13 cellular contexts compared by ENCODE assay signal in genomic region chr2:72863046-72863445, GRCh38. TPM values are rescaled to one million over a fixed set of nuclear protein-coding genes. Genes with fewer than 3 reads are reported as not detected.
A peak's percentile ranks its signal among the peaks of the same experiment; 100 is the strongest.
DNase-seq lines count a peak whose midpoint lies in the region; ATAC-seq and TF ChIP-seq lines count a peak whose summit lies in the region.
"Had no signal": no experiment of that assay in that cellular context is flagged by ENCODE, and none has a peak within 500 bp of the region (broad histone marks: within the 10 kb centered on the region; RNA-seq: fewer than 3 reads in every experiment).

No MANE protein-coding gene starts in this region.

- H3K4me2 ChIP-seq in DOHH2 (ENCODE audit: low read length), result peak overlapping the region; percentile 44; the same call in 1 of the 2 replicates

- H3K79me2 ChIP-seq in DOHH2 (ENCODE audit: control insufficient read depth, low read length), result no peaks in the 10 kb centered on the region

- H3K9me3 Mint-ChIP-seq in nephron progenitor cell (no peaks in the 10 kb centered on the region), T-cell (no peaks in the 10 kb centered on the region)
- no peaks in the 10 kb centered on the region for H3K9me3 Mint-ChIP-seq in CD4-positive, alpha-beta T cell
- H3K9me3 Mint-ChIP-seq: activated CD8-positive, alpha-beta T cell treated with anti-CD3 and anti-CD28 coated beads for 36 hours had no signal

- no peak for DNase-seq in dorsolateral prefrontal cortex
- no peak for DNase-seq in nephron progenitor cell
- DNase-seq in effector memory CD4-positive, alpha-beta T cell, result no peak
- DNase-seq in T-cell, result no peak
- DNase-seq in midbrain (lab: John Stamatoyannopoulos, UW), result no peak
- no peak for DNase-seq in CD4-positive, alpha-beta T cell

- no peak overlapping the region for H3K27ac ChIP-seq in DOHH2 (ENCODE audit: low read depth, low read length)
- no peak overlapping the region for H3K27ac ChIP-seq in HUES6 (ENCODE audit: low read depth, low read length)
- no peak overlapping the region for H3K27ac ChIP-seq in dorsolateral prefrontal cortex
- no peak overlapping the region for H3K27ac ChIP-seq in effector memory CD4-positive, alpha-beta T cell (ENCODE audit: insufficient read depth, low read length, poor library complexity, severe bottlenecking)
- no peak overlapping the region for H3K27ac ChIP-seq in CD4-positive, alpha-beta T cell (ENCODE audit: low read depth, low read length)
- H3K27ac ChIP-seq: coronary artery had no signal

- intact Hi-C loops in dorsolateral prefrontal cortex (cut with DNase I), result loop anchor here in 1 of 2 donors (5.0 to 10.0 kb wide), 2 partner anchors 36 to 1318 kb away; partner anchors contain the start of gene EXOC6B
- intact Hi-C loops in CD4-positive, alpha-beta T cell (cut with DNase I, micrococcal nuclease), result loop anchor here (5.0 to 10.0 kb wide), 2 partner anchors 1316 to 1318 kb away; no protein-coding TSS in a partner anchor

- no peaks in the 10 kb centered on the region for H3K9me3 ChIP-seq in DOHH2 (ENCODE audit: control insufficient read depth, insufficient read depth, low read length)
- no peaks in the 10 kb centered on the region for H3K9me3 ChIP-seq in HUES6 (ENCODE audit: control insufficient read depth, insufficient read depth, low read depth, low read length)
- H3K9me3 ChIP-seq in effector memory CD4-positive, alpha-beta T cell (ENCODE audit: control insufficient read depth, low read length), result no peaks in the 10 kb centered on the region
- H3K9me3 ChIP-seq in CD4-positive, alpha-beta T cell (ENCODE audit: control insufficient read depth, low read length), result no peaks in the 10 kb centered on the region

- H3K4me1 Mint-ChIP-seq in nephron progenitor cell (peaks cover 6% of the 10 kb centered on the region), T-cell (peaks cover 7 to 14% (median 8%) of the 10 kb centered on the region in 3 donors)
- peaks cover 6% of the 10 kb centered on the region for H3K4me1 Mint-ChIP-seq in CD4-positive, alpha-beta T cell (ENCODE audit: low read depth)

- peak overlapping the region; percentile 10 for H3K9ac ChIP-seq in HUES6 (ENCODE audit: low read length)

- H3F3A ChIP-seq in DOHH2 (ENCODE audit: control insufficient read depth, insufficient read depth), result no peaks in the 10 kb centered on the region

- H3K27ac Mint-ChIP-seq in nephron progenitor cell (no peak overlapping the region), T-cell (no peak overlapping the region)
- H3K27ac Mint-ChIP-seq in CD4-positive, alpha-beta T cell, result no peak overlapping the region
- H3K27ac Mint-ChIP-seq: activated CD8-positive, alpha-beta T cell treated with anti-CD3 and anti-CD28 coated beads for 36 hours had no signal

- no peaks in the 10 kb centered on the region for H3K36me3 Mint-ChIP-seq in nephron progenitor cell (ENCODE audit: low read depth)
- no peaks in the 10 kb centered on the region for H3K36me3 Mint-ChIP-seq in T-cell
- H3K36me3 Mint-ChIP-seq in CD4-positive, alpha-beta T cell (ENCODE audit: low read depth), result no peaks in the 10 kb centered on the region

- H3K4me3 ChIP-seq in DOHH2 (ENCODE audit: low read length) (no peak overlapping the region), HUES6 (ENCODE audit: low read depth, low read length) (peak overlapping the region; percentile 54), dorsolateral prefrontal cortex (peak overlapping the region in 49 of 59 donors; percentile 29 to 69 (median 51))
- no peak overlapping the region for H3K4me3 ChIP-seq in effector memory CD4-positive, alpha-beta T cell (ENCODE audit: insufficient read depth, low read depth, low read length, poor library complexity, severe bottlenecking)

- H3K9me2 ChIP-seq in DOHH2 (replicated peaks; ENCODE audit: control insufficient read depth, low read length), result no peaks in the 10 kb centered on the region

- TF ChIP-seq CTCF in DOHH2 (IDR thresholded peaks at IDR 0.05; ENCODE audit: low read depth, low read length, poor library complexity, severe bottlenecking) (no peak), dorsolateral prefrontal cortex (IDR thresholded peaks at IDR 0.05 in 54 of 56, conservative IDR thresholded peaks at IDR 0.05 in 2 of 56; ENCODE audit: low read depth in 1 of 56, partially characterized antibody in 56 of 56) (no peak), nephron progenitor cell (IDR thresholded peaks at IDR 0.05) (no peak)
- no peak for TF ChIP-seq CTCF in CD4-positive, alpha-beta T cell (IDR thresholded peaks at IDR 0.05)

- peaks cover 7% of the 10 kb centered on the region; the same call in 1 of the 2 replicates for H3K4me1 ChIP-seq in DOHH2 (ENCODE audit: control insufficient read depth, low read length)
- H3K4me1 ChIP-seq in HUES6 (ENCODE audit: control insufficient read depth, insufficient read depth, low read length), result peaks cover 9% of the 10 kb centered on the region
- H3K4me1 ChIP-seq in effector memory CD4-positive, alpha-beta T cell (ENCODE audit: control insufficient read depth, insufficient read depth, low read length, poor library complexity, severe bottlenecking), result peaks cover 7% of the 10 kb centered on the region

- CTCF ChIA-PET in T-cell (lab: Charles Lee), result interaction anchor here (0.6 to 2.0 kb wide), 8 partner anchors 8 to 155 kb away, joined by 3 to 7 read pairs (median 4); no protein-coding TSS in a partner anchor
- CTCF ChIA-PET in CD4-positive, alpha-beta T cell (lab: Charles Lee), result interaction anchor here (0.5 to 1.9 kb wide), 3 partner anchors 8 to 91 kb away, joined by 3 to 8 read pairs (median 5); no protein-coding TSS in a partner anchor

- POLR2A ChIA-PET in T-cell (lab: Charles Lee), result no interaction called here
- POLR2A ChIA-PET in CD4-positive, alpha-beta T cell (lab: Charles Lee), result no interaction called here

- H3K27me3 Mint-ChIP-seq in nephron progenitor cell (ENCODE audit: low read depth, poor library complexity) (peaks cover 71% of the 10 kb centered on the region), T-cell (peaks cover 41 to 57% of the 10 kb centered on the region in 2 donors)
- H3K27me3 Mint-ChIP-seq in CD4-positive, alpha-beta T cell, result peaks cover 69% of the 10 kb centered on the region

- H3K36me3 ChIP-seq in DOHH2 (ENCODE audit: control insufficient read depth, low read length), result no peaks in the 10 kb centered on the region
- no peaks in the 10 kb centered on the region for H3K36me3 ChIP-seq in HUES6 (ENCODE audit: control insufficient read depth, insufficient read depth, low read length)
- H3K36me3 ChIP-seq in effector memory CD4-positive, alpha-beta T cell (ENCODE audit: control insufficient read depth, insufficient read depth, low read length), result no peaks in the 10 kb centered on the region

- ATAC-seq in T-cell (replicated peaks in 1 of 4), result no peak
- ATAC-seq in CD4-positive, alpha-beta T cell (ENCODE audit: poor library complexity), result no peak

- peak overlapping the region; percentile 76 for H3K4me3 Mint-ChIP-seq in nephron progenitor cell
- H3K4me3 Mint-ChIP-seq in T-cell, result no peak overlapping the region
- no peak overlapping the region for H3K4me3 Mint-ChIP-seq in CD4-positive, alpha-beta T cell

- H3K27me3 ChIP-seq in DOHH2 (ENCODE audit: control insufficient read depth, low read length) (peaks cover 5% of the 10 kb centered on the region; the same call in 1 of the 2 replicates), HUES6 (ENCODE audit: control insufficient read depth, insufficient read depth, low read length) (peaks cover 18% of the 10 kb centered on the region), dorsolateral prefrontal cortex (no peaks in the 10 kb centered on the region)
- no peaks in the 10 kb centered on the region for H3K27me3 ChIP-seq in effector memory CD4-positive, alpha-beta T cell (replicated peaks; ENCODE audit: control insufficient read depth, insufficient read depth, low read length, poor library complexity, severe bottlenecking)
- H3K27me3 ChIP-seq in CD4-positive, alpha-beta T cell (ENCODE audit: control insufficient read depth, insufficient read depth, low read length), result peaks cover 43% of the 10 kb centered on the region

- H4K20me1 ChIP-seq in DOHH2 (ENCODE audit: control insufficient read depth, insufficient read depth, low read depth, low read length), result no peaks in the 10 kb centered on the region

RNA-seq across cellular contexts. Expression of gene SPR, which starts 24.2 kb away (rescaled TPM):
- total RNA-seq in dorsolateral prefrontal cortex (10 to 100 TPM in 110 of 120 experiments, 1 to 10 TPM in 10; 6.4 to 50.8 (median 15.2) TPM), T-cell (under 1 TPM in 3 of 5 donors, not detected in 2; 0.35 to 0.58 (median 0.39) TPM)
- not detected for total RNA-seq in CD4-positive, alpha-beta T cell

RNA-seq across cellular contexts. Expression of gene EXOC6B, which starts 37.2 kb away (rescaled TPM):
- total RNA-seq in dorsolateral prefrontal cortex (100 to 1,000 TPM; 102 to 181 (median 132) TPM), T-cell (10 to 100 TPM; 13.3 to 18.9 (median 16.6) TPM)
- 10 to 100 TPM; 16.9 to 17.5 TPM for total RNA-seq in CD4-positive, alpha-beta T cell

RNA-seq across cellular contexts. Expression of gene EMX1, which starts 54.3 kb away (rescaled TPM):
- total RNA-seq in dorsolateral prefrontal cortex, result 10 to 100 TPM; 10.4 to 59.2 (median 36.8) TPM
- not detected for total RNA-seq in T-cell
- total RNA-seq in CD4-positive, alpha-beta T cell, result not detected
- total RNA-seq: activated CD8-positive, alpha-beta T cell treated with anti-CD3 and anti-CD28 coated beads for 36 hours; HT1080; subcutaneous adipose tissue; T-helper 1 cell treated with Interleukin-12 subunit alpha and Interleukin-12 subunit beta and Interleukin-4 antibody, amounts not matched to agents 30 ng/mL and 1 ng/mL, for 36 hours had no signal

Comparison
In these comparisons a context has a peak if more than half of its experiments do, and no peak if none do; other contexts are left out.
1. H3K4me3 ChIP-seq: peak in HUES6 (single experiment) and dorsolateral prefrontal cortex (49 of 59); none in DOHH2 (single experiment) and effector memory CD4-positive, alpha-beta T cell (single experiment).
2. RNA of gene SPR, which starts 24.2 kb away (total RNA-seq): 6.4 to 50.8 TPM in dorsolateral prefrontal cortex; 0.35 to 0.58 TPM in T-cell and not detected in CD4-positive, alpha-beta T cell; every median in the first group is over 4 times any median in the second.
3. RNA of gene EXOC6B, which starts 37.2 kb away (total RNA-seq): 102 to 181 TPM in dorsolateral prefrontal cortex; 16.9 to 17.5 TPM in CD4-positive, alpha-beta T cell and 13.3 to 18.9 TPM in T-cell; every median in the first group is over 4 times any median in the second.
4. RNA of gene EMX1, which starts 54.3 kb away (total RNA-seq): 10.4 to 59.2 TPM in dorsolateral prefrontal cortex; not detected in T-cell and not detected in CD4-positive, alpha-beta T cell; every median in the first group is over 10 times any median in the second.